In the genomic region with DNA sequence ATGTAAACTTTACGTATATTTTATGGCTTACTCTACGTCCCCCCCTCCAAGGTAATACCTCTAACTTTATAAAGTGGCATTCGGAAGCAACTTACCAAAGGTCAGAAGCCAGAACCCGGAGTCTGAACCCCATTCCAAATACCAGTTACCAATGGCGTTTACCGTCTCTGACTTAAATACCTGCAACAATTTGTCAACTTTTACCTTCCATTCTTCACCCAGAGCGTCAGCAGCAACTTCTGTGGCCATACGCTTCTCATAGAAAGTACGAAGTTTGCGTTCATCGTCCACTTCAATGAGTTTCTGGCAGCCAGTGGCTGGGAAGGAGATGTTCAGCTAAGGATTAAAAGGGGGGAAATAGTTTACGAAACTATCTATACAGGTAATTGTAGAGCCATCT, we compare ENCODE assay signal across 8 cellular contexts. TPM values are rescaled to one million over a fixed set of nuclear protein-coding genes. Genes with fewer than 3 reads are reported as not detected.
A peak's percentile ranks its signal among the peaks of the same experiment; 100 is the strongest.
DNase-seq lines count a peak whose midpoint lies in the region; ATAC-seq, FAIRE-seq and TF ChIP-seq lines count a peak whose summit lies in the region.

No MANE protein-coding gene starts in this region.

- H2AFZ ChIP-seq in endothelial cell of umbilical vein (ENCODE audit: low read depth, low read length) (no peak overlapping the region), osteoblast (ENCODE audit: low read length) (no peak overlapping the region)

- FAIRE-seq in endothelial cell of umbilical vein (lab: Jason Lieb, UNC), result no peak

- peaks cover 33% of the 10 kb centered on the region for H4K20me1 ChIP-seq in DOHH2 (ENCODE audit: control insufficient read depth, insufficient read depth, low read depth, low read length)
- H4K20me1 ChIP-seq in endothelial cell of umbilical vein (replicated peaks; ENCODE audit: control insufficient read depth, extremely low read depth, insufficient read depth, low read length), result peaks cover 9% of the 10 kb centered on the region
- peaks cover 44% of the 10 kb centered on the region for H4K20me1 ChIP-seq in osteoblast (ENCODE audit: insufficient read depth, low read length)

- no peak for TF ChIP-seq POLR2A in endothelial cell of umbilical vein (IDR thresholded peaks at IDR 0.05; ENCODE audit: low read depth, low read length)

- peaks cover 57% of the 10 kb centered on the region for H3K36me3 ChIP-seq in DOHH2 (ENCODE audit: control insufficient read depth, low read length)
- peaks cover 13% of the 10 kb centered on the region for H3K36me3 ChIP-seq in Panc1 (ENCODE audit: control insufficient read depth, insufficient read depth, low read length)
- H3K36me3 ChIP-seq in endothelial cell of umbilical vein (ENCODE audit: control insufficient read depth in 2 of 2, extremely low read depth in 1 of 2, insufficient read depth in 2 of 2, low read length in 2 of 2), result peaks cover 12 to 34% of the 10 kb centered on the region in 2 experiments
- H3K36me3 ChIP-seq in osteoblast (ENCODE audit: insufficient read depth, low read length), result peaks cover 52% of the 10 kb centered on the region

- dilution Hi-C loops in endothelial cell of umbilical vein (cut with MboI; ENCODE audit: extremely low pct_ligation_motif_present, low sequenced_read_pairs), result no loop called here

- BruUV-seq in Panc1 (replicated peaks; lab: Mats Ljungman, UMichigan) (no TSS peak), endothelial cell of umbilical vein (replicated peaks; lab: Mats Ljungman, UMichigan) (no TSS peak)

- H3K9me2 ChIP-seq in DOHH2 (replicated peaks; ENCODE audit: control insufficient read depth, low read length), result no peaks in the 10 kb centered on the region

- peaks cover 65% of the 10 kb centered on the region for H3F3A ChIP-seq in DOHH2 (ENCODE audit: control insufficient read depth, insufficient read depth)

- H3K27me3 ChIP-seq in DOHH2 (ENCODE audit: control insufficient read depth, low read length), result peaks cover 3% of the 10 kb centered on the region; the same call in 1 of the 2 replicates
- H3K27me3 ChIP-seq in Panc1 (ENCODE audit: control insufficient read depth, insufficient read depth, low read length), result no peaks in the 10 kb centered on the region
- no peaks in the 10 kb centered on the region for H3K27me3 ChIP-seq in endothelial cell of umbilical vein (ENCODE audit: control insufficient read depth in 2 of 2, insufficient read depth in 2 of 2, low read length in 2 of 2)
- H3K27me3 ChIP-seq in osteoblast (ENCODE audit: insufficient read depth, low read length), result no peaks in the 10 kb centered on the region

- no peak for ATAC-seq in Panc1
- no peak for ATAC-seq in HG02678 (IDR thresholded peaks at IDR 0.05; ENCODE audit: unreplicated experiment)
- no peak for ATAC-seq in GM18909 (IDR thresholded peaks at IDR 0.05; ENCODE audit: poor library complexity, unreplicated experiment)
- no peak for ATAC-seq in GM19324 (IDR thresholded peaks at IDR 0.05; ENCODE audit: low FRiP score, unreplicated experiment)

- no peak for TF ChIP-seq CTCF in DOHH2 (IDR thresholded peaks at IDR 0.05; ENCODE audit: low read depth, low read length, poor library complexity, severe bottlenecking)
- no peak for TF ChIP-seq CTCF in Panc1 (IDR thresholded peaks at IDR 0.05)
- TF ChIP-seq CTCF in endothelial cell of umbilical vein (IDR thresholded peaks at IDR 0.05; ENCODE audit: extremely low read depth in 1 of 2, insufficient read depth in 1 of 2, low read depth in 1 of 2, low read length in 2 of 2), result no peak
- no peak for TF ChIP-seq CTCF in osteoblast (IDR thresholded peaks at IDR 0.05; ENCODE audit: extremely low read depth, low read depth, low read length)

- CTCF ChIA-PET in Panc1 (lab: Charles Lee), result no interaction called here
- CTCF ChIA-PET in endothelial cell of umbilical vein (lab: Charles Lee), result interaction anchor here (1.8 kb wide), 1 partner anchor 78 kb away, joined by 10 read pairs; no protein-coding TSS in a partner anchor

- H3K4me2 ChIP-seq in DOHH2 (ENCODE audit: low read length) (peak overlapping the region; percentile 98), endothelial cell of umbilical vein (ENCODE audit: insufficient read depth, low read length) (peak overlapping the region; percentile 97), osteoblast (ENCODE audit: insufficient read depth, low read length) (peak overlapping the region; percentile 80)

- no peaks in the 10 kb centered on the region for H3K9me1 ChIP-seq in endothelial cell of umbilical vein (replicated peaks; ENCODE audit: control insufficient read depth, extremely low read depth, insufficient read depth, low read length)

- H3K9me3 ChIP-seq in DOHH2 (ENCODE audit: control insufficient read depth, insufficient read depth, low read length) (no peaks in the 10 kb centered on the region), Panc1 (ENCODE audit: control insufficient read depth, insufficient read depth, low read depth, low read length) (no peaks in the 10 kb centered on the region), endothelial cell of umbilical vein (replicated peaks; ENCODE audit: control insufficient read depth, insufficient read depth, low read length) (no peaks in the 10 kb centered on the region), osteoblast (ENCODE audit: low read depth, low read length) (no peaks in the 10 kb centered on the region)

- H3K4me3 ChIP-seq in DOHH2 (ENCODE audit: low read length) (peak overlapping the region; percentile 90), Panc1 (ENCODE audit: low read depth in 2 of 2, low read length in 2 of 2) (peak overlapping the region; percentile 69 to 73), endothelial cell of umbilical vein (replicated peaks in 1 of 3; ENCODE audit: insufficient read depth in 1 of 3, low read depth in 1 of 3, low read length in 3 of 3) (peak overlapping the region; percentile 84 to 94 (median 93)), osteoblast (ENCODE audit: insufficient read depth, low read length) (peak overlapping the region; percentile 93)

- peak overlapping the region; percentile 95 for H3K9ac ChIP-seq in endothelial cell of umbilical vein (replicated peaks; ENCODE audit: extremely low read depth, insufficient read depth, low read length)

- DNase-seq in Panc1 (ENCODE audit: low read depth, low spot score) (no peak), endothelial cell of umbilical vein (ENCODE audit: low read depth, low spot score) (no peak), osteoblast (ENCODE audit: insufficient read length, low spot score, missing footprints) (no peak), SIG-M5 (lab: John Stamatoyannopoulos, UW) (no peak)

- POLR2A ChIA-PET in Panc1 (lab: Charles Lee) (no interaction called here), endothelial cell of umbilical vein (lab: Charles Lee) (interaction anchor here (0.6 to 1.4 kb wide), 2 partner anchors 9 to 181 kb away, joined by 3 read pairs; no protein-coding TSS in a partner anchor)

- intact Hi-C loops in Panc1 (cut with micrococcal nuclease; ENCODE audit: unreplicated experiment), result no loop called here
- intact Hi-C loops in endothelial cell of umbilical vein (cut with micrococcal nuclease), result loop anchor here (5.0 kb wide), 1 partner anchor 262 kb away; no protein-coding TSS in a partner anchor

- in situ Hi-C loops in Panc1 (cut with HindIII; ENCODE audit: low pct_unique_long_range_greater_than_20kb, low sequenced_read_pairs), result no loop called here

- peaks cover 33% of the 10 kb centered on the region for H3K4me1 ChIP-seq in DOHH2 (ENCODE audit: control insufficient read depth, low read length)
- no peaks in the 10 kb centered on the region; the same call in 1 of the 2 replicates for H3K4me1 ChIP-seq in Panc1 (ENCODE audit: control insufficient read depth, insufficient read depth, low read length)
- H3K4me1 ChIP-seq in endothelial cell of umbilical vein (ENCODE audit: control insufficient read depth, extremely low read depth, insufficient read depth, low read length), result peaks cover 37% of the 10 kb centered on the region
- peaks cover 34% of the 10 kb centered on the region for H3K4me1 ChIP-seq in osteoblast (ENCODE audit: insufficient read depth, low read length)

- peaks cover 45% of the 10 kb centered on the region for H3K79me2 ChIP-seq in DOHH2 (ENCODE audit: control insufficient read depth, low read length)
- H3K79me2 ChIP-seq in endothelial cell of umbilical vein (ENCODE audit: control insufficient read depth, insufficient read depth, low read length), result peaks cover 33% of the 10 kb centered on the region
- peaks cover 28% of the 10 kb centered on the region for H3K79me2 ChIP-seq in osteoblast (ENCODE audit: insufficient read depth, low read length)

- peak overlapping the region; percentile 81 for H3K27ac ChIP-seq in DOHH2 (ENCODE audit: low read depth, low read length)
- H3K27ac ChIP-seq in Panc1 (ENCODE audit: low read length), result peak overlapping the region; percentile 86
- H3K27ac ChIP-seq in endothelial cell of umbilical vein (ENCODE audit: insufficient read depth, low read depth, low read length), result peak overlapping the region; percentile 62
- peak overlapping the region; percentile 90 for H3K27ac ChIP-seq in osteoblast (ENCODE audit: low read depth, low read length)

TF ChIP-seq in endothelial cell of umbilical vein, 7 proteins besides CTCF, POLR2A, EP300 and RAD21 (continues in another document):
- no peak for TF ChIP-seq MYC (IDR thresholded peaks at IDR 0.05; ENCODE audit: low read depth, low read length)
- TF ChIP-seq POLR2AphosphoS5 (IDR thresholded peaks at IDR 0.05; ENCODE audit: insufficient read depth, low read depth, low read length), result no peak

RNA-seq across cellular contexts. Expression of gene RPS6, which starts 0.8 kb away (rescaled TPM):
- total RNA-seq in Panc1 (2021; ENCODE audit: unreplicated experiment), result 486 TPM
- polyA plus RNA-seq in Panc1 (2012; ENCODE audit: insufficient read length), result 542 TPM
- 1,873 and 1,898 TPM in 2 replicates for total RNA-seq in endothelial cell of umbilical vein
- polyA plus RNA-seq in endothelial cell of umbilical vein, result 847 and 1,146 TPM in 2 replicates
- polyA plus RNA-seq in endothelial cell of umbilical vein (2011; cell fraction: cytosol; rRNA removed), result 2,118 and 2,248 TPM in 2 replicates
- 757 and 816 TPM in 2 replicates for polyA plus RNA-seq in endothelial cell of umbilical vein (2011; cell fraction: nucleus; rRNA removed)
- polyA plus RNA-seq in endothelial cell of umbilical vein (2012), result 2,207 and 2,368 TPM in 2 replicates
- 599 and 652 TPM in 2 replicates for polyA minus RNA-seq in endothelial cell of umbilical vein
- 461 TPM for polyA minus RNA-seq in endothelial cell of umbilical vein (2011; cell fraction: cytosol; rRNA and poly(A)+ RNA removed)
- 138 and 152 TPM in 2 replicates for polyA minus RNA-seq in endothelial cell of umbilical vein (2011; cell fraction: nucleus; rRNA and poly(A)+ RNA removed)
- total RNA-seq in osteoblast, result 931 and 1,030 TPM in 2 replicates

RNA-seq across cellular contexts. Expression of gene ACER2, which starts 29.5 kb away (rescaled TPM):
- total RNA-seq in Panc1 (2021; ENCODE audit: unreplicated experiment) (1.3 TPM), endothelial cell of umbilical vein (7.3 and 7.7 TPM in 2 replicates), osteoblast (1.5 and 2.2 TPM in 2 replicates)
- 0.48 TPM for polyA plus RNA-seq in Panc1 (2012; ENCODE audit: insufficient read length)
- 3.9 and 5.2 TPM in 2 replicates for polyA plus RNA-seq in endothelial cell of umbilical vein
- polyA plus RNA-seq in endothelial cell of umbilical vein (2011; cell fraction: cytosol; rRNA removed), result 2.3 and 2.4 TPM in 2 replicates
- 6.2 and 8.3 TPM in 2 replicates for polyA plus RNA-seq in endothelial cell of umbilical vein (2011; cell fraction: nucleus; rRNA removed)
- polyA plus RNA-seq in endothelial cell of umbilical vein (2012), result 1.5 and 3.4 TPM in 2 replicates
- polyA minus RNA-seq in endothelial cell of umbilical vein, result 18.5 and 24.3 TPM in 2 replicates
- polyA minus RNA-seq in endothelial cell of umbilical vein (2011; cell fraction: cytosol; rRNA and poly(A)+ RNA removed), result 2.8 TPM
- polyA minus RNA-seq in endothelial cell of umbilical vein (2011; cell fraction: nucleus; rRNA and poly(A)+ RNA removed), result 5.0 and 10.4 TPM in 2 replicates
